Comparison of ENCODE assay signal across 20 cellular contexts in the genomic region with DNA sequence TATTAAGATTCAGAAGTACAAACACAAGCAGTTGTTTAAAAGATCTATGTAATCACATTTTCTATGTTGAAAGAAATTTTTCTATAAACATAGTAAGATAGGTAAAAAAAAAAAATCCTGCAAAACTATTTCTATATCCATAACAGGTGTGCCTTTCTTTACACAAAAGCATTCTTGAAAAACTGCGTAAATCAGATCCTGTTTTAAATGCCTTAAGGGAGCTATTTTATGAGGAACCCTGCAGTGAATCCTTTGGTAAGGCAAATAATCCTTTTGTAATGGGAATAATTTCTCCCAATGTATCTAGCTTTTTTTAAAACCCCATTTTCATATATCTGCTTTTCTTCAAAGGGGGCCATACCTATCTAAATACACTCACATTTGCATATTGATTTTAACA.
"Had no signal": no experiment of that assay in that cellular context is flagged by ENCODE, and none has a peak within 500 bp of the region (broad histone marks: within the 10 kb centered on the region; RNA-seq: fewer than 3 reads in every experiment).

No MANE protein-coding gene starts in this region.

- H3K27ac ChIP-seq: gastrocnemius medialis had no signal

- H3K4me3 ChIP-seq: gastrocnemius medialis, prostate gland, thyroid gland had no signal

- H3K4me3 Mint-ChIP-seq: activated B cell treated with CpG ODN at 0.5 μM for 24 hours; activated CD4-positive, alpha-beta memory T cell treated with anti-CD3 and anti-CD28 coated beads for 36 hours; activated CD8-positive, alpha-beta memory T cell treated with anti-CD3 and anti-CD28 coated beads, Interleukin-2, amount 10 ng/mL, durations not matched to agents 7 days and 5 days; immature natural killer cell had no signal

- H3K4me1 Mint-ChIP-seq: activated B cell treated with CpG ODN at 0.5 μM for 24 hours; activated CD8-positive, alpha-beta memory T cell treated with anti-CD3 and anti-CD28 coated beads, Interleukin-2, amount 10 ng/mL, durations not matched to agents 7 days and 5 days; immature natural killer cell had no signal

- H3K4me1 ChIP-seq: gastrocnemius medialis had no signal

- H3K27me3 Mint-ChIP-seq: activated B cell treated with CpG ODN at 0.5 μM for 24 hours; activated CD4-positive, alpha-beta memory T cell treated with anti-CD3 and anti-CD28 coated beads for 36 hours; activated CD8-positive, alpha-beta memory T cell treated with anti-CD3 and anti-CD28 coated beads, Interleukin-2, amount 10 ng/mL, durations not matched to agents 7 days and 5 days had no signal

- H3K9me3 Mint-ChIP-seq: activated B cell treated with CpG ODN at 0.5 μM for 24 hours; activated CD4-positive, alpha-beta memory T cell treated with anti-CD3 and anti-CD28 coated beads for 36 hours; activated T-helper 2 cell treated with anti-CD3 and anti-CD28 coated beads, Interferon-gamma antibody, Interleukin-2, Interleukin-4, amounts not matched to agents 10 μg/mL and 5 μg/mL and 100 μg/mL, durations not matched to agents 14 hours and 24 hours and 36 hours; immature natural killer cell had no signal

- DNase-seq: activated B cell treated with CpG ODN at 0.5 μM for 24 hours; activated CD4-positive, alpha-beta memory T cell treated with anti-CD3 and anti-CD28 coated beads for 36 hours; activated CD4-positive, alpha-beta T cell treated with anti-CD3 and anti-CD28 coated beads for 4 hours; activated CD8-positive, alpha-beta memory T cell treated with anti-CD3 and anti-CD28 coated beads, Interleukin-2, amount 10 ng/mL, durations not matched to agents 7 days and 5 days; activated naive CD4-positive, alpha-beta T cell treated with Interleukin-2 at 50 U/mL for 16 hours; anterior cingulate cortex; cerebellar nuclear complex; cortex of kidney; gastrocnemius medialis; head of caudate nucleus; immature natural killer cell; kidney glomerular epithelial cell; left ventricle myocardium superior; right cardiac atrium; stimulated activated CD4-positive, alpha-beta T cell treated with anti-CD3 and anti-CD28 coated beads, Interleukin-2, amount 100 ng/mL, for 24 hours; stimulated activated naive CD4-positive, alpha-beta T cell treated with Interleukin-2 at 50 U/mL for 16 hours; thyroid gland had no signal

- H3K9me3 ChIP-seq: gastrocnemius medialis, prostate gland, thyroid gland had no signal

- H3K27ac Mint-ChIP-seq: activated B cell treated with CpG ODN at 0.5 μM for 24 hours; activated CD4-positive, alpha-beta memory T cell treated with anti-CD3 and anti-CD28 coated beads for 36 hours; activated CD8-positive, alpha-beta memory T cell treated with anti-CD3 and anti-CD28 coated beads, Interleukin-2, amount 10 ng/mL, durations not matched to agents 7 days and 5 days; activated T-helper 2 cell treated with anti-CD3 and anti-CD28 coated beads, Interferon-gamma antibody, Interleukin-2, Interleukin-4, amounts not matched to agents 10 μg/mL and 5 μg/mL and 100 μg/mL, durations not matched to agents 14 hours and 24 hours and 36 hours; immature natural killer cell had no signal

- H3K27me3 ChIP-seq: gastrocnemius medialis, thyroid gland had no signal

- ATAC-seq: activated CD8-positive, alpha-beta memory T cell treated with anti-CD3 and anti-CD28 coated beads, Interleukin-2, amount 10 ng/mL, durations not matched to agents 7 days and 5 days; esophagus mucosa; gastrocnemius medialis; left ventricle myocardium superior; right cardiac atrium had no signal
